ENCODE assay signal across 36 cellular contexts in the genomic region with DNA sequence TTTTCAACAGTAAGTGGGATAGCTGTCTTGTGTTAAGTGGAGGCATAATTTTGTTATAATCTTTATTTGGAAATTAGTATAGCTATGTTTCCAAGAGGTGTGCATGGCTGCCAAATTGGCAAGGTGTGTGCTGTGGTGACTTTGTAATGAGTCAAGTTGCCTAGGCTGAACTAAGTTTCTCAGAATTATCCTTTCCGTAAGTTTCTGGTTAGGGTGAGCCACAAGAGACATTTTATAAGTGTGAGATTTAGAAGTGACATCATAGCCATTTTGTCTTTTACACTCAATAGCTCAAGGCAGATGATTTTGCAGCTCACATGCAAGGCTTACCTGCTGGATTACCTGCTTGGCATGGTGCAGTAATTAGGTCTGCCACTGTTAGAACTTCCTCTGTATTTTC.
"Had no signal": no experiment of that assay in that cellular context is flagged by ENCODE, and none has a peak within 500 bp of the region (broad histone marks: within the 10 kb centered on the region; RNA-seq: fewer than 3 reads in every experiment).

No MANE protein-coding gene starts in this region.

- H3K36me3 ChIP-seq: adrenal gland, esophagus squamous epithelium, gastroesophageal sphincter, neutrophil, prostate gland, sigmoid colon, stomach, suprapubic skin, tibial artery, upper lobe of right lung, WERI-Rb-1 had no signal

- H3K27ac ChIP-seq: adrenal gland, esophagus squamous epithelium, gastroesophageal sphincter, hepatocyte, neutrophil, prostate gland, sigmoid colon, stomach, suprapubic skin, tibial artery, upper lobe of right lung, WERI-Rb-1 had no signal

- DNase-seq: activated CD4-positive, alpha-beta memory T cell treated with anti-CD3 and anti-CD28 coated beads for 36 hours; activated CD4-positive, alpha-beta T cell treated with anti-CD3 and anti-CD28 coated beads, Interleukin-2, amount 10 ng/mL, durations not matched to agents 24 days and 14 days; activated CD4-positive, CD25-positive, alpha-beta regulatory T cell treated with anti-CD3 and anti-CD28 coated beads, Interleukin-2, amount 50 U/mL, for 72 hours; activated CD8-positive, alpha-beta memory T cell treated with anti-CD3 and anti-CD28 coated beads, Interleukin-2, amount 50 U/mL, for 4 hours; activated effector memory CD4-positive, alpha-beta T cell treated with anti-CD3 and anti-CD28 coated beads, Interleukin-2, amount 50 U/mL, for 16 hours; activated naive CD4-positive, alpha-beta T cell treated with anti-CD3 and anti-CD28 coated beads for 36 hours; activated naive CD8-positive, alpha-beta T cell treated with anti-CD3 and anti-CD28 coated beads for 36 hours; activated T-cell treated with anti-CD3 and anti-CD28 coated beads, Interleukin-2, amount 50 U/mL, for 1 hour; adrenal gland; aorta; caudate nucleus; cortex of kidney; esophagus squamous epithelium; islet precursor cell; left colon; naive B cell; nephron progenitor cell; retina; sigmoid colon; small intestine; stimulated activated CD4-positive, alpha-beta T cell treated with anti-CD3 and anti-CD28 coated beads, Interleukin-1b, Interleukin-23, amount 100 ng/mL, for 48 hours; stimulated activated CD4-positive, alpha-beta T cell treated with anti-CD3 and anti-CD28 coated beads, Interleukin-4, amount 100 ng/mL, for 4 hours; stimulated activated CD8-positive, alpha-beta memory T cell treated with anti-CD3 and anti-CD28 coated beads, Interleukin-4, amount 100 ng/mL, for 48 hours; stomach; T-helper 9 cell; tibial artery; upper lobe of right lung; WERI-Rb-1 had no signal

- H3K27me3 ChIP-seq: adrenal gland, esophagus squamous epithelium, gastroesophageal sphincter, hepatocyte, neutrophil, sigmoid colon, stomach, suprapubic skin, tibial artery, upper lobe of right lung had no signal

- ATAC-seq: gastroesophageal sphincter; left colon; stimulated activated memory B cell treated with anti-CD40 and anti-IgM and Interleukin-4, amounts not matched to agents 10 μg/mL and 1 μg/mL and 100 μg/mL, for 72 hours; upper lobe of right lung had no signal

- H3K4me2 ChIP-seq: hepatocyte had no signal

- H3K4me3 ChIP-seq: adrenal gland, esophagus squamous epithelium, gastroesophageal sphincter, hepatocyte, prostate gland, sigmoid colon, stomach, suprapubic skin, tibial artery, upper lobe of right lung had no signal

- H3K4me1 ChIP-seq: adrenal gland, prostate gland, sigmoid colon, stomach, suprapubic skin, tibial artery, upper lobe of right lung had no signal

- H3K79me2 ChIP-seq: hepatocyte had no signal

- H3K9me3 ChIP-seq: adrenal gland, esophagus squamous epithelium, gastroesophageal sphincter, neutrophil, prostate gland, sigmoid colon, stomach, suprapubic skin, tibial artery, upper lobe of right lung had no signal

- H2AFZ ChIP-seq: hepatocyte had no signal

- FAIRE-seq: endothelial cell of umbilical vein, small intestine, TTC549 had no signal
